ENCODE assay signal across 20 cellular contexts in the genomic region with DNA sequence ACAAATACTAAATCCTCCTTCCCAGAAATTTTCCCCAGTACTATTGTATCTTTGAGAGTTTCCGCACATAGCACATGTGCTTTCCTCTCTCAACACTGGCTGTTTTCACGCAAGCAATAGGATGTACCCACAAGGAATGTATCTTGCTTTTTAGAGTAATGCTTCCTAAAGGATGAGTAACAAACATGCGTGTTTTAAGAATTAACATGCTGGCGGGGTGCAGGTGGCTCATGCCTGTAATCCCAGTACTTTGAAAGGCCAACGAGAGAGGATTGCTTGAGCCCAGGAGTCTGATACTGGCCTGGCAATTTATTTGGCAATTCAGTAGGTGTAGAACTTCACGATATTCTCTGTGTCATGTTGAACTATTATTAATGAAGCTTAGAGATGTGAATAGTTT.
"Had no signal": no experiment of that assay in that cellular context is flagged by ENCODE, and none has a peak within 500 bp of the region (broad histone marks: within the 10 kb centered on the region; RNA-seq: fewer than 3 reads in every experiment).

No MANE protein-coding gene starts in this region.

- H3K36me3 Mint-ChIP-seq: naive B cell had no signal

- H3K4me3 Mint-ChIP-seq: activated CD4-positive, alpha-beta memory T cell treated with anti-CD3 and anti-CD28 coated beads for 36 hours; memory B cell; stimulated activated memory B cell treated with anti-CD40 and anti-IgM and Interleukin-4, amounts not matched to agents 10 μg/mL and 1 μg/mL and 100 μg/mL, for 72 hours had no signal

- DNase-seq: activated B cell treated with CpG ODN at 0.5 μM for 24 hours; activated CD4-positive, alpha-beta memory T cell treated with anti-CD3 and anti-CD28 coated beads for 36 hours; activated CD4-positive, alpha-beta T cell treated with anti-CD3 and anti-CD28 coated beads for 48 hours; activated gamma-delta T cell treated with Interleukin-2 at 50 U/mL for 16 hours; activated T-cell treated with anti-CD3 and anti-CD28 coated beads for 4 hours; amniotic stem cell; cerebellar nuclear complex; cortex of kidney; heart left ventricle; left colon; naive B cell; occipital lobe; right lobe of liver; stimulated activated CD4-positive, alpha-beta T cell treated with anti-CD3 and anti-CD28 coated beads, Interleukin-15, amount 100 ng/mL, for 24 hours; stomach; T-helper 9 cell; uterus had no signal

- H3K27ac Mint-ChIP-seq: activated B cell treated with CpG ODN at 0.5 μM for 24 hours; activated CD4-positive, alpha-beta memory T cell treated with anti-CD3 and anti-CD28 coated beads for 36 hours; memory B cell; stimulated activated memory B cell treated with anti-CD40 and anti-IgM and Interleukin-4, amounts not matched to agents 10 μg/mL and 1 μg/mL and 100 μg/mL, for 72 hours had no signal

- ATAC-seq: activated naive CD4-positive, alpha-beta T cell treated with anti-CD3 and anti-CD28 coated beads, Interleukin-2, amount 50 U/mL, for 72 hours; heart left ventricle; left colon; right lobe of liver; stimulated activated memory B cell treated with anti-CD40 and anti-IgM and Interleukin-4, amounts not matched to agents 10 μg/mL and 1 μg/mL and 100 μg/mL, for 72 hours had no signal

- H3K27me3 Mint-ChIP-seq: activated B cell treated with CpG ODN at 0.5 μM for 24 hours; activated CD4-positive, alpha-beta memory T cell treated with anti-CD3 and anti-CD28 coated beads for 36 hours; memory B cell; naive B cell; stimulated activated memory B cell treated with anti-CD40 and anti-IgM and Interleukin-4, amounts not matched to agents 10 μg/mL and 1 μg/mL and 100 μg/mL, for 72 hours had no signal

- H3K9me3 Mint-ChIP-seq: activated B cell treated with CpG ODN at 0.5 μM for 24 hours; activated CD4-positive, alpha-beta memory T cell treated with anti-CD3 and anti-CD28 coated beads for 36 hours; activated naive CD4-positive, alpha-beta T cell treated with anti-CD3 and anti-CD28 coated beads, Interleukin-2, amount 50 U/mL, for 72 hours; memory B cell; stimulated activated memory B cell treated with anti-CD40 and anti-IgM and Interleukin-4, amounts not matched to agents 10 μg/mL and 1 μg/mL and 100 μg/mL, for 72 hours had no signal
